Comparison of ENCODE assay signal across 8 cellular contexts in genomic region chr14:56474419-56475022, GRCh38.
A peak's percentile ranks its signal among the peaks of the same experiment; 100 is the strongest.
DNase-seq lines count a peak whose midpoint lies in the region; ATAC-seq and TF ChIP-seq lines count a peak whose summit lies in the region.

No MANE protein-coding gene starts in this region.

- H3K27ac ChIP-seq in HL-60 (replicated peaks): no peak overlapping the region
- H3K27ac ChIP-seq in OCI-LY1 (ENCODE audit: low read depth, low read length, poor library complexity, severe bottlenecking): no peak overlapping the region

- no peaks in the 10 kb centered on the region for H4K20me1 ChIP-seq in OCI-LY1 (ENCODE audit: insufficient read depth, low read length)

- H3F3A ChIP-seq in OCI-LY1 (ENCODE audit: insufficient read depth, low read length): no peaks in the 10 kb centered on the region

- H3K27me3 ChIP-seq in HL-60 (ENCODE audit: insufficient read depth, poor library complexity, severe bottlenecking) (peaks cover 4% of the 10 kb centered on the region), OCI-LY1 (ENCODE audit: insufficient read depth, low read length) (no peaks in the 10 kb centered on the region)

- ATAC-seq in omental fat pad (ENCODE audit: low FRiP score): no peak

- peak; percentile 78 for TF ChIP-seq CTCF in HL-60 (IDR thresholded peaks at IDR 0.05; ENCODE audit: insufficient read depth, low read length)
- peak; percentile 75 for TF ChIP-seq CTCF in OCI-LY1 (IDR thresholded peaks at IDR 0.05; ENCODE audit: low read length)
- TF ChIP-seq CTCF in omental fat pad (IDR thresholded peaks at IDR 0.05): no peak

- H3K4me3 ChIP-seq in HL-60 (replicated peaks; ENCODE audit: insufficient read depth, low read length) (no peak overlapping the region), OCI-LY1 (ENCODE audit: low read depth, low read length, poor library complexity, severe bottlenecking) (no peak overlapping the region)

- no peaks in the 10 kb centered on the region for H3K36me3 ChIP-seq in OCI-LY1 (ENCODE audit: insufficient read depth, low read length)

- no peaks in the 10 kb centered on the region for H3K9me3 ChIP-seq in OCI-LY1 (ENCODE audit: low read length)

- no peaks in the 10 kb centered on the region for H3K9me2 ChIP-seq in OCI-LY1 (ENCODE audit: low read depth, low read length)

- DNase-seq in DMS53 (lab: John Stamatoyannopoulos, UW) (peak; percentile 71), HL-60 (ENCODE audit: low read depth in 1 of 2, low spot score in 1 of 2) (peak in 1 of 2 experiments; percentile 28), dermis blood vessel endothelial cell (peak; percentile 70), middle frontal gyrus (ENCODE audit: extremely low spot score, low spot score) (peak; percentile 62), T-helper 9 cell (no peak), omental fat pad (ENCODE audit: low spot score) (no peak)
- no peak for DNase-seq in stimulated activated CD4-positive, alpha-beta T cell treated with anti-CD3 and anti-CD28 coated beads, Interleukin-12 subunit alpha, Interleukin-12 subunit beta, amount 100 ng/mL, for 4 hours

- H3K79me2 ChIP-seq in OCI-LY1 (ENCODE audit: insufficient read depth, low read length): no peaks in the 10 kb centered on the region

- no peak overlapping the region for H3K4me2 ChIP-seq in OCI-LY1 (ENCODE audit: low read length)

- H2AFZ ChIP-seq in OCI-LY1 (ENCODE audit: low read length): no peak overlapping the region

- H3K9ac ChIP-seq in OCI-LY1 (ENCODE audit: low read length): no peak overlapping the region

- H3K4me1 ChIP-seq in OCI-LY1 (ENCODE audit: insufficient read depth, low read length, severe bottlenecking): no peaks in the 10 kb centered on the region

Comparison
In these comparisons a context has a peak if more than half of its experiments do, and no peak if none do; other contexts are left out.
1. DNase-seq: peak in DMS53 (single experiment), dermis blood vessel endothelial cell (single experiment) and middle frontal gyrus (single experiment); none in T-helper 9 cell (single experiment), omental fat pad (single experiment) and stimulated activated CD4-positive, alpha-beta T cell treated with anti-CD3 and anti-CD28 coated beads, Interleukin-12 subunit alpha, Interleukin-12 subunit beta, amount 100 ng/mL, for 4 hours (single experiment).
2. CTCF ChIP-seq: peak in HL-60 (single experiment) and OCI-LY1 (single experiment); none in omental fat pad (0 of 3).